In genomic region chr9:111661150-111661801, GRCh38 we compare ENCODE assay signal across 8 cellular contexts. TPM values are rescaled to one million over a fixed set of nuclear protein-coding genes. Genes with fewer than 3 reads are reported as not detected.
DNase-seq lines count a peak whose midpoint lies in the region; ATAC-seq, FAIRE-seq and TF ChIP-seq lines count a peak whose summit lies in the region.

TSS of gene GNG10 (plus strand) at chr9:111661605. CDS start at chr9:111661635, 30 bp downstream.

- H2BK120ac ChIP-seq in H1 (replicated peaks; ENCODE audit: low read depth, low read length) (no peak within 1 kb of the TSS), mesendoderm (ENCODE audit: low read depth, low read length) (no peak within 1 kb of the TSS)

- H3K23me2 ChIP-seq in H1 (ENCODE audit: low read depth, low read length): peaks cover 9% of the 10 kb centered on the region

- H4K8ac ChIP-seq in H1 (ENCODE audit: extremely low read depth, insufficient read depth, low read length) (peak within 1 kb of the TSS; percentile 69), mesendoderm (ENCODE audit: low read depth, low read length) (no peak within 1 kb of the TSS)

- DNase-seq in AG09309 (ENCODE audit: low read depth) (no peak), NCI-H69 (lab: John Stamatoyannopoulos, UW) (peak; percentile 90), H1 (ENCODE audit: low read depth in 1 of 2, low spot score in 2 of 2) (peak in 1 of 2 experiments; percentile 73), mesendoderm (peak; percentile 85)
- peak; percentile 68 for DNase-seq in stimulated activated CD8-positive, alpha-beta memory T cell treated with anti-CD3 and anti-CD28 coated beads, Interleukin-12 subunit alpha, Interleukin-12 subunit beta, amount 100 ng/mL, for 4 hours (ENCODE audit: low read depth)

- H2BK5ac ChIP-seq in H1 (ENCODE audit: low read depth, low read length): peak within 1 kb of the TSS; percentile 53; the same call in 1 of the 2 replicates
- peak within 1 kb of the TSS; percentile 53 for H2BK5ac ChIP-seq in mesendoderm (ENCODE audit: low read length)

- peak within 1 kb of the TSS; percentile 61 for H4K91ac ChIP-seq in H1 (replicated peaks; ENCODE audit: insufficient read length, low read length)

- no peak within 1 kb of the TSS for H3K56ac ChIP-seq in H1 (replicated peaks; ENCODE audit: insufficient read length, low read depth, low read length)
- peak within 1 kb of the TSS; percentile 91 for H3K56ac ChIP-seq in mesendoderm (ENCODE audit: low read length)

- TF ChIP-seq RAD21 in H1 (IDR thresholded peaks at IDR 0.05 in 1 of 2, conservative IDR thresholded peaks at IDR 0.05 in 1 of 2; ENCODE audit: low read depth in 2 of 2, low read length in 2 of 2): no peak

- H3K9me3 ChIP-seq in H1 (ENCODE audit: insufficient read depth in 2 of 2, low read depth in 1 of 2, low read length in 1 of 2): no peaks in the 10 kb centered on the region

- H3K4me3 ChIP-seq in AG09309 (ENCODE audit: control insufficient read depth, low read depth, low read length) (peak within 1 kb of the TSS; percentile 87), H1 (ENCODE audit: extremely low read depth in 1 of 4, insufficient read depth in 2 of 4, low read depth in 3 of 4, low read length in 4 of 4) (peak within 1 kb of the TSS; percentile 69 to 73 (median 70)), mesendoderm (ENCODE audit: low read length) (peak within 1 kb of the TSS; percentile 66)

- H3K23ac ChIP-seq in H1 (ENCODE audit: insufficient read length) (no peak within 1 kb of the TSS), mesendoderm (ENCODE audit: low read length) (peak within 1 kb of the TSS; percentile 60)

- H3K4ac ChIP-seq in H1 (replicated peaks; ENCODE audit: insufficient read length, low read depth, low read length) (peak within 1 kb of the TSS; percentile 13), mesendoderm (ENCODE audit: low read depth, low read length) (peak within 1 kb of the TSS; percentile 66)

- peak within 1 kb of the TSS; percentile 51 to 62 (median 60); a peak in 6 of 7 replicates for H3K9ac ChIP-seq in H1 (replicated peaks in 1 of 4; ENCODE audit: extremely low read depth in 1 of 4, low read depth in 3 of 4, low read length in 3 of 4)
- H3K9ac ChIP-seq in mesendoderm (ENCODE audit: low read length): peak within 1 kb of the TSS; percentile 78

- TF ChIP-seq POLR2A in H1 (IDR thresholded peaks at IDR 0.05; ENCODE audit: control extremely low read depth in 1 of 2, low read depth in 2 of 2, low read length in 2 of 2): no peak; a peak in 1 of 3 replicates

- H3K27me3 ChIP-seq in H1 (replicated peaks in 1 of 4; ENCODE audit: control insufficient read depth in 3 of 4, extremely low read depth in 1 of 4, insufficient read depth in 3 of 4, low read length in 3 of 4) (no peaks in the 10 kb centered on the region), mesendoderm (ENCODE audit: insufficient read depth, low read length, poor library complexity) (no peaks in the 10 kb centered on the region)

- H3K79me2 ChIP-seq in H1 (ENCODE audit: control insufficient read depth in 1 of 2, insufficient read depth in 2 of 2, low read length in 2 of 2) (peaks cover 0 to 12% of the 10 kb centered on the region in 2 experiments; a peak in 2 of 4 replicates), mesendoderm (ENCODE audit: control insufficient read depth, insufficient read depth, low read length) (peaks cover 15% of the 10 kb centered on the region)

- H3K27ac ChIP-seq in H1 (ENCODE audit: low read depth, low read length): no peak within 1 kb of the TSS
- H3K27ac ChIP-seq in mesendoderm (ENCODE audit: low read depth, low read length): peak within 1 kb of the TSS; percentile 70

- POLR2A ChIA-PET in activated CD8-positive, alpha-beta memory T cell treated with anti-CD3 and anti-CD28 coated beads for 36 hours (lab: Charles Lee): interaction anchor here (2.3 kb wide), 1 partner anchor 30 kb away, joined by 16 read pairs; the partner anchor contains the start of gene DNAJC25
- POLR2A ChIA-PET in H1 (lab: Charles Lee; ENCODE audit: partially characterized antibody): interaction anchor here (1.1 to 1.9 kb wide), 2 partner anchors 10 to 30 kb away, joined by 4 to 12 read pairs; partner anchors contain the start of gene DNAJC25

- H3K4me2 ChIP-seq in H1 (ENCODE audit: insufficient read depth in 1 of 2, low read depth in 2 of 2, low read length in 2 of 2): peak within 1 kb of the TSS; percentile 80 to 99
- H3K4me2 ChIP-seq in mesendoderm (ENCODE audit: low read length): peak within 1 kb of the TSS; percentile 83

- peak within 1 kb of the TSS; percentile 92; the same call in 1 of the 2 replicates for H2AFZ ChIP-seq in H1 (ENCODE audit: low read length)

- CTCF ChIA-PET in activated CD8-positive, alpha-beta memory T cell treated with anti-CD3 and anti-CD28 coated beads for 36 hours (lab: Charles Lee): interaction anchor here (0.9 kb wide), 1 partner anchor 70 kb away, joined by 3 read pairs; no protein-coding TSS in a partner anchor
- CTCF ChIA-PET in H1 (lab: Charles Lee; ENCODE audit: partially characterized antibody): no interaction called here

- no peaks in the 10 kb centered on the region for H3K36me3 ChIP-seq in H1 (ENCODE audit: control insufficient read depth in 2 of 4, insufficient read depth in 4 of 4, low read length in 3 of 4)
- no peaks in the 10 kb centered on the region for H3K36me3 ChIP-seq in mesendoderm (ENCODE audit: control insufficient read depth, insufficient read depth, low read length)

- H2BK15ac ChIP-seq in H1 (ENCODE audit: low read length) (peak within 1 kb of the TSS; percentile 12; the same call in 1 of the 2 replicates), mesendoderm (replicated peaks; ENCODE audit: low read depth) (no peak within 1 kb of the TSS)

- H3K18ac ChIP-seq in H1 (ENCODE audit: extremely low read depth, low read length) (no peak within 1 kb of the TSS), mesendoderm (ENCODE audit: low read length) (peak within 1 kb of the TSS; percentile 92)

- no peak within 1 kb of the TSS for H2BK20ac ChIP-seq in H1 (ENCODE audit: low read length)

- WGBS in H1 (ENCODE audit: extremely low coverage in 1 of 2, insufficient coverage in 1 of 2, insufficient read length in 1 of 2, insufficient replicate concordance in 2 of 2, low coverage in 1 of 2, low lambda C conversion rate in 2 of 2, missing lambda C conversion rate in 1 of 2), 2 experiments: 1% methylated on average over 35 of the region's 61 CpGs; no CpG with 5 or more reads in 1 of the 2 experiments
- no CpG with 5 or more reads among the region's 61 CpGs for WGBS in mesendoderm (ENCODE audit: extremely low coverage, insufficient coverage, low lambda C conversion rate)

- H3K79me1 ChIP-seq in H1 (ENCODE audit: low read depth, low read length) (peaks cover 5% of the 10 kb centered on the region), mesendoderm (ENCODE audit: low read length) (peaks cover 10% of the 10 kb centered on the region)

- no peak for TF ChIP-seq CTCF in AG09309 (IDR thresholded peaks at IDR 0.05; ENCODE audit: control insufficient read depth, insufficient read depth, low read depth, low read length, missing control alignments)
- TF ChIP-seq CTCF in H1 (IDR thresholded peaks at IDR 0.05; ENCODE audit: control extremely low read depth in 1 of 3, insufficient read depth in 1 of 3, low read depth in 1 of 3, low read length in 3 of 3): no peak

- H2AK5ac ChIP-seq in H1 (ENCODE audit: low read depth, low read length) (peak within 1 kb of the TSS; percentile 58), mesendoderm (ENCODE audit: low read length) (no peak within 1 kb of the TSS)

- peaks cover 0 to 4% of the 10 kb centered on the region in 2 experiments for H4K20me1 ChIP-seq in H1 (replicated peaks in 1 of 2; ENCODE audit: control insufficient read depth in 1 of 2, insufficient read depth in 2 of 2, low read length in 2 of 2)

- H3K14ac ChIP-seq in H1 (ENCODE audit: insufficient read length): no peak within 1 kb of the TSS

- H4K5ac ChIP-seq in H1 (ENCODE audit: insufficient read length, low read depth, low read length) (no peak within 1 kb of the TSS), mesendoderm (ENCODE audit: low read length) (no peak within 1 kb of the TSS)

- H3K4me1 ChIP-seq in H1 (replicated peaks in 1 of 4; ENCODE audit: control insufficient read depth in 3 of 4, insufficient read depth in 4 of 4, low read length in 3 of 4) (peaks cover 3 to 11% (median 7%) of the 10 kb centered on the region in 4 experiments; a peak in 6 of 7 replicates), mesendoderm (ENCODE audit: control insufficient read depth, low read depth, low read length) (peaks cover 5% of the 10 kb centered on the region)

- TF ChIP-seq EP300 in H1 (IDR thresholded peaks at IDR 0.05; ENCODE audit: borderline replicate concordance in 1 of 2, low read depth in 2 of 2, low read length in 2 of 2): no peak

- no peak within 1 kb of the TSS; the same call in 1 of the 2 replicates for H2BK12ac ChIP-seq in H1 (ENCODE audit: low read depth, low read length)

- ATAC-seq in GM18858 (IDR thresholded peaks at IDR 0.05; ENCODE audit: unreplicated experiment) (peak; percentile 64), HG03064 (IDR thresholded peaks at IDR 0.05; ENCODE audit: low read depth, unreplicated experiment) (peak; percentile 90)

- no peak for FAIRE-seq in H1 (lab: Jason Lieb, UNC)

TF ChIP-seq in H1, 55 proteins besides CTCF, POLR2A, EP300 and RAD21 (continues in another document):
- TF ChIP-seq SIN3A (conservative IDR thresholded peaks at IDR 0.05 in 1 of 2, IDR thresholded peaks at IDR 0.05 in 1 of 2; ENCODE audit: low read depth in 1 of 2, low read length in 2 of 2) (no peak), JUND (IDR thresholded peaks at IDR 0.05; ENCODE audit: low read length) (no peak), KDM5A (IDR thresholded peaks at IDR 0.05; ENCODE audit: low read length) (no peak), SUZ12 (IDR thresholded peaks at IDR 0.05; ENCODE audit: low read length) (no peak), GABPA (IDR thresholded peaks at IDR 0.05; ENCODE audit: borderline replicate concordance, insufficient read depth, low read length) (no peak), RBBP5 (IDR thresholded peaks at IDR 0.05; ENCODE audit: borderline replicate concordance, low read depth, low read length) (no peak; the same call in 1 of the 2 replicates), PHF8 (conservative IDR thresholded peaks at IDR 0.05; ENCODE audit: low read depth, low read length) (peak; percentile 63), BCL11A (IDR thresholded peaks at IDR 0.05; ENCODE audit: low read depth in 2 of 2, low read length in 2 of 2) (no peak)

RNA-seq across cellular contexts. Expression of gene GNG10, which starts in this region (rescaled TPM):
- total RNA-seq in activated CD8-positive, alpha-beta memory T cell treated with anti-CD3 and anti-CD28 coated beads for 36 hours: 10 to 100 TPM; 26.2 to 26.4 TPM
- total RNA-seq in H1 (2021; fragmentation: NEBNext Ultra II Directional; extraction: Animal tissue kit (Norgen Biotek cat#: 25700)): 28.5 and 30.5 TPM in 2 replicates
- 17.7 and 24.7 TPM in 2 replicates for polyA plus RNA-seq in H1 (2011; rRNA removed)
- polyA plus RNA-seq in H1 (2011; cell fraction: cytosol; rRNA removed): 34.0 TPM
- 17.3 TPM for polyA plus RNA-seq in H1 (2011; cell fraction: nucleus; rRNA removed)
- 16.6 to 18.2 TPM (median 16.7 TPM) in 4 replicates for polyA plus RNA-seq in H1 (2012, experiment 1 of 2)
- 4.9 TPM for polyA plus RNA-seq in H1 (2012, experiment 2 of 2)
- polyA plus RNA-seq in H1 (2013, experiment 1 of 2): 23.2 TPM
- polyA plus RNA-seq in H1 (2013, experiment 2 of 2): 19.8 TPM
- polyA minus RNA-seq in H1 (2011; rRNA and poly(A)+ RNA removed): 7.3 and 10.6 TPM in 2 replicates
- 2.3 TPM for polyA minus RNA-seq in H1 (2011; cell fraction: cytosol; rRNA and poly(A)+ RNA removed)
- polyA minus RNA-seq in H1 (2011; cell fraction: nucleus; rRNA and poly(A)+ RNA removed): 21.2 TPM
- polyA plus RNA-seq in mesendoderm (2013, experiment 1 of 2): 43.5 TPM
- polyA plus RNA-seq in mesendoderm (2013, experiment 2 of 2): 45.6 TPM
